In the genomic region with DNA sequence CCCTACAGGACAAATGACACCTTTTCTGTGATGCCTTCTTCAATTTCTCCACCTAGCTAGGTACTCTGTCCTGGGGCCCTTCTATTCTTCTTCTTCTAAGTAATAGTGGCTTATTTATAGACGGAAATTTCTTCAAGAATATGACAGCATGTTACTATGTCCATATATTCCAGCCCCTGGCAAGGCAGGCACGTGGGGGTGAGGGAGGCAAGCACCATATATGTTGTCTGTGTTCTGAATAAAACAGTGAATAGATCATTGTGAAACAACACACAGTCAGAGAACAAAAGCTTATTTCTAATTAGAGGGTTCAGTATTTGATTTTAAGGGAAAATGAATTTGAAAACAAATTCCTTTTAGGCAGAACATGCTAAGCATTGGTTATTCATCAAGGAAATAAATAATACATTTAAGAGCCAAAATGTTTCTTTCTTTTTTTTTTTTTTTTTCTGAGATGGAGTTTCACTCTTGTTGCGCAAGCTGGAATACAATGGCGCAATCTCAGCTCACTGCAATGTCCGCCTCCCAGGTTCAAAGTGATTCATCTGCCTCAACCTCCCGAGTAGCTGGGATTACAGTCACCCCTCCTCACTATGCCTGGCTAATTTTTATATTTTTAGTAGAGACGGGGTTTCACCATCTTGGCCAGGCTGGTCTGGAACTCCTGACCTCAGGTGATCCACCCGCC, we compare ENCODE assay signal across 1 cellular context.
A peak's percentile ranks its signal among the peaks of the same experiment; 100 is the strongest.
TF ChIP-seq lines count a peak whose summit lies in the region.

No MANE protein-coding gene starts in this region.

TF ChIP-seq in HepG2, 621 proteins besides CTCF, POLR2A, EP300 and RAD21 (continued from another document and continues in another):
- TF ChIP-seq, protein P1, sequence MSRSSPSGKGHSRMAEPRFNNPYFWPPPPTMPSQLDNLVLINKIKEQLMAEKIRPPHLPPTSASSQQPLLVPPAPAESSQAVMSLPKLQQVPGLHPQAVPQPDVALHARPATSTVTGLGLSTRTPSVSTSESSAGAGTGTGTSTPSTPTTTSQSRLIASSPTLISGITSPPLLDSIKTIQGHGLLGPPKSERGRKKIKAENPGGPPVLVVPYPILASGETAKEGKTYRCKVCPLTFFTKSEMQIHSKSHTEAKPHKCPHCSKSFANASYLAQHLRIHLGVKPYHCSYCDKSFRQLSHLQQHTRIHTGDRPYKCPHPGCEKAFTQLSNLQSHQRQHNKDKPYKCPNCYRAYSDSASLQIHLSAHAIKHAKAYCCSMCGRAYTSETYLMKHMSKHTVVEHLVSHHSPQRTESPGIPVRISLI (CRISPR knock-in tag; IDR thresholded peaks at IDR 0.05; ENCODE audit: borderline replicate concordance): peak; percentile 56; the same call in 1 of the 2 replicates
- TF ChIP-seq GATAD2A (CRISPR knock-in tag; IDR thresholded peaks at IDR 0.05): peak; percentile 41; the same call in 1 of the 2 replicates
- TF ChIP-seq ZIK1 (CRISPR knock-in tag; IDR thresholded peaks at IDR 0.05; ENCODE audit: borderline replicate concordance, low read depth): no peak
- no peak for TF ChIP-seq SNRNP70 (IDR thresholded peaks at IDR 0.05; ENCODE audit: low read depth, low read length)
- no peak for TF ChIP-seq SP140L (CRISPR knock-in tag; IDR thresholded peaks at IDR 0.05; ENCODE audit: borderline replicate concordance)
- no peak for TF ChIP-seq FOXK2 (IDR thresholded peaks at IDR 0.05)
- TF ChIP-seq KLF11 (CRISPR knock-in tag; IDR thresholded peaks at IDR 0.05): no peak
- TF ChIP-seq KAT2B (IDR thresholded peaks at IDR 0.05; ENCODE audit: borderline replicate concordance, low read depth, low read length): no peak
- TF ChIP-seq ZNF572 (CRISPR knock-in tag; IDR thresholded peaks at IDR 0.05): no peak
- no peak for TF ChIP-seq ZFP62 (CRISPR knock-in tag; IDR thresholded peaks at IDR 0.05)
- TF ChIP-seq JDP2 (CRISPR knock-in tag; IDR thresholded peaks at IDR 0.05; ENCODE audit: borderline replicate concordance): no peak
- TF ChIP-seq, protein P2, sequence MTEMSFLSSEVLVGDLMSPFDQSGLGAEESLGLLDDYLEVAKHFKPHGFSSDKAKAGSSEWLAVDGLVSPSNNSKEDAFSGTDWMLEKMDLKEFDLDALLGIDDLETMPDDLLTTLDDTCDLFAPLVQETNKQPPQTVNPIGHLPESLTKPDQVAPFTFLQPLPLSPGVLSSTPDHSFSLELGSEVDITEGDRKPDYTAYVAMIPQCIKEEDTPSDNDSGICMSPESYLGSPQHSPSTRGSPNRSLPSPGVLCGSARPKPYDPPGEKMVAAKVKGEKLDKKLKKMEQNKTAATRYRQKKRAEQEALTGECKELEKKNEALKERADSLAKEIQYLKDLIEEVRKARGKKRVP (CRISPR knock-in tag; IDR thresholded peaks at IDR 0.05): no peak
- TF ChIP-seq, protein P3, sequence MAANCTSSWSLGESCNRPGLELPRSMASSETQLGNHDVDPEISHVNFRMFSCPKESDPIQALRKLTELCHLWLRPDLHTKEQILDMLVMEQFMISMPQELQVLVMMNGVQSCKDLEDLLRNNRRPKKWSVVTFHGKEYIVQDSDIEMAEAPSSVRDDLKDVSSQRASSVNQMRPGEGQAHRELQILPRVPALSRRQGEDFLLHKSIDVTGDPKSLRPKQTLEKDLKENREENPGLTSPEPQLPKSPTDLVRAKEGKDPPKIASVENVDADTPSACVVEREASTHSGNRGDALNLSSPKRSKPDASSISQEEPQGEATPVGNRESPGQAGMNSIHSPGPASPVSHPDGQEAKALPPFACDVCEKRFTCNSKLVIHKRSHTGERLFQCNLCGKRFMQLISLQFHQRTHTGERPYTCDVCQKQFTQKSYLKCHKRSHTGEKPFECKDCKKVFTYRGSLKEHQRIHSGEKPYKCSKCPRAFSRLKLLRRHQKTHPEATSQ (CRISPR knock-in tag; IDR thresholded peaks at IDR 0.05; ENCODE audit: borderline replicate concordance): no peak
- TF ChIP-seq ZFP1 (CRISPR knock-in tag; IDR thresholded peaks at IDR 0.05): no peak
- TF ChIP-seq, protein P4, sequence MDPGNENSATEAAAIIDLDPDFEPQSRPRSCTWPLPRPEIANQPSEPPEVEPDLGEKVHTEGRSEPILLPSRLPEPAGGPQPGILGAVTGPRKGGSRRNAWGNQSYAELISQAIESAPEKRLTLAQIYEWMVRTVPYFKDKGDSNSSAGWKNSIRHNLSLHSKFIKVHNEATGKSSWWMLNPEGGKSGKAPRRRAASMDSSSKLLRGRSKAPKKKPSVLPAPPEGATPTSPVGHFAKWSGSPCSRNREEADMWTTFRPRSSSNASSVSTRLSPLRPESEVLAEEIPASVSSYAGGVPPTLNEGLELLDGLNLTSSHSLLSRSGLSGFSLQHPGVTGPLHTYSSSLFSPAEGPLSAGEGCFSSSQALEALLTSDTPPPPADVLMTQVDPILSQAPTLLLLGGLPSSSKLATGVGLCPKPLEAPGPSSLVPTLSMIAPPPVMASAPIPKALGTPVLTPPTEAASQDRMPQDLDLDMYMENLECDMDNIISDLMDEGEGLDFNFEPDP (CRISPR knock-in tag; conservative IDR thresholded peaks at IDR 0.05): no peak
- no peak for TF ChIP-seq ZNF562 (CRISPR knock-in tag; IDR thresholded peaks at IDR 0.05; ENCODE audit: borderline replicate concordance)
- TF ChIP-seq HDAC1 (CRISPR knock-in tag; IDR thresholded peaks at IDR 0.05): no peak
- TF ChIP-seq, protein P5, sequence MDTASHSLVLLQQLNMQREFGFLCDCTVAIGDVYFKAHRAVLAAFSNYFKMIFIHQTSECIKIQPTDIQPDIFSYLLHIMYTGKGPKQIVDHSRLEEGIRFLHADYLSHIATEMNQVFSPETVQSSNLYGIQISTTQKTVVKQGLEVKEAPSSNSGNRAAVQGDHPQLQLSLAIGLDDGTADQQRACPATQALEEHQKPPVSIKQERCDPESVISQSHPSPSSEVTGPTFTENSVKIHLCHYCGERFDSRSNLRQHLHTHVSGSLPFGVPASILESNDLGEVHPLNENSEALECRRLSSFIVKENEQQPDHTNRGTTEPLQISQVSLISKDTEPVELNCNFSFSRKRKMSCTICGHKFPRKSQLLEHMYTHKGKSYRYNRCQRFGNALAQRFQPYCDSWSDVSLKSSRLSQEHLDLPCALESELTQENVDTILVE (CRISPR knock-in tag; IDR thresholded peaks at IDR 0.05): no peak
- TF ChIP-seq, protein P6, sequence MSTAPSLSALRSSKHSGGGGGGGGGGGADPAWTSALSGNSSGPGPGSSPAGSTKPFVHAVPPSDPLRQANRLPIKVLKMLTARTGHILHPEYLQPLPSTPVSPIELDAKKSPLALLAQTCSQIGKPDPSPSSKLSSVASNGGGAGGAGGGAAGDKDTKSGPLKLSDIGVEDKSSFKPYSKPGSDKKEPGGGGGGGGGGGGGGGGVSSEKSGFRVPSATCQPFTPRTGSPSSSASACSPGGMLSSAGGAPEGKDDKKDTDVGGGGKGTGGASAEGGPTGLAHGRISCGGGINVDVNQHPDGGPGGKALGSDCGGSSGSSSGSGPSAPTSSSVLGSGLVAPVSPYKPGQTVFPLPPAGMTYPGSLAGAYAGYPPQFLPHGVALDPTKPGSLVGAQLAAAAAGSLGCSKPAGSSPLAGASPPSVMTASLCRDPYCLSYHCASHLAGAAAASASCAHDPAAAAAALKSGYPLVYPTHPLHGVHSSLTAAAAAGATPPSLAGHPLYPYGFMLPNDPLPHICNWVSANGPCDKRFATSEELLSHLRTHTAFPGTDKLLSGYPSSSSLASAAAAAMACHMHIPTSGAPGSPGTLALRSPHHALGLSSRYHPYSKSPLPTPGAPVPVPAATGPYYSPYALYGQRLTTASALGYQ (CRISPR knock-in tag; IDR thresholded peaks at IDR 0.05): no peak
- TF ChIP-seq, protein P7, sequence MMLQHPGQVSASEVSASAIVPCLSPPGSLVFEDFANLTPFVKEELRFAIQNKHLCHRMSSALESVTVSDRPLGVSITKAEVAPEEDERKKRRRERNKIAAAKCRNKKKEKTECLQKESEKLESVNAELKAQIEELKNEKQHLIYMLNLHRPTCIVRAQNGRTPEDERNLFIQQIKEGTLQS (CRISPR knock-in tag; IDR thresholded peaks at IDR 0.05): no peak
- no peak for TF ChIP-seq NAIF1 (CRISPR knock-in tag; IDR thresholded peaks at IDR 0.05; ENCODE audit: borderline replicate concordance)
- TF ChIP-seq, protein P8, sequence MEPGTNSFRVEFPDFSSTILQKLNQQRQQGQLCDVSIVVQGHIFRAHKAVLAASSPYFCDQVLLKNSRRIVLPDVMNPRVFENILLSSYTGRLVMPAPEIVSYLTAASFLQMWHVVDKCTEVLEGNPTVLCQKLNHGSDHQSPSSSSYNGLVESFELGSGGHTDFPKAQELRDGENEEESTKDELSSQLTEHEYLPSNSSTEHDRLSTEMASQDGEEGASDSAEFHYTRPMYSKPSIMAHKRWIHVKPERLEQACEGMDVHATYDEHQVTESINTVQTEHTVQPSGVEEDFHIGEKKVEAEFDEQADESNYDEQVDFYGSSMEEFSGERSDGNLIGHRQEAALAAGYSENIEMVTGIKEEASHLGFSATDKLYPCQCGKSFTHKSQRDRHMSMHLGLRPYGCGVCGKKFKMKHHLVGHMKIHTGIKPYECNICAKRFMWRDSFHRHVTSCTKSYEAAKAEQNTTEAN (CRISPR knock-in tag; conservative IDR thresholded peaks at IDR 0.05): no peak
- TF ChIP-seq SIX1 (CRISPR knock-in tag; IDR thresholded peaks at IDR 0.05; ENCODE audit: borderline replicate concordance): no peak
- 0 out of 2 replicates have a peak, but pooled peaks have one; percentile 21 for TF ChIP-seq POGZ (CRISPR knock-in tag; IDR thresholded peaks at IDR 0.05)
- TF ChIP-seq, protein P9, sequence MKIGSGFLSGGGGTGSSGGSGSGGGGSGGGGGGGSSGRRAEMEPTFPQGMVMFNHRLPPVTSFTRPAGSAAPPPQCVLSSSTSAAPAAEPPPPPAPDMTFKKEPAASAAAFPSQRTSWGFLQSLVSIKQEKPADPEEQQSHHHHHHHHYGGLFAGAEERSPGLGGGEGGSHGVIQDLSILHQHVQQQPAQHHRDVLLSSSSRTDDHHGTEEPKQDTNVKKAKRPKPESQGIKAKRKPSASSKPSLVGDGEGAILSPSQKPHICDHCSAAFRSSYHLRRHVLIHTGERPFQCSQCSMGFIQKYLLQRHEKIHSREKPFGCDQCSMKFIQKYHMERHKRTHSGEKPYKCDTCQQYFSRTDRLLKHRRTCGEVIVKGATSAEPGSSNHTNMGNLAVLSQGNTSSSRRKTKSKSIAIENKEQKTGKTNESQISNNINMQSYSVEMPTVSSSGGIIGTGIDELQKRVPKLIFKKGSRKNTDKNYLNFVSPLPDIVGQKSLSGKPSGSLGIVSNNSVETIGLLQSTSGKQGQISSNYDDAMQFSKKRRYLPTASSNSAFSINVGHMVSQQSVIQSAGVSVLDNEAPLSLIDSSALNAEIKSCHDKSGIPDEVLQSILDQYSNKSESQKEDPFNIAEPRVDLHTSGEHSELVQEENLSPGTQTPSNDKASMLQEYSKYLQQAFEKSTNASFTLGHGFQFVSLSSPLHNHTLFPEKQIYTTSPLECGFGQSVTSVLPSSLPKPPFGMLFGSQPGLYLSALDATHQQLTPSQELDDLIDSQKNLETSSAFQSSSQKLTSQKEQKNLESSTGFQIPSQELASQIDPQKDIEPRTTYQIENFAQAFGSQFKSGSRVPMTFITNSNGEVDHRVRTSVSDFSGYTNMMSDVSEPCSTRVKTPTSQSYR (CRISPR knock-in tag; IDR thresholded peaks at IDR 0.05; ENCODE audit: borderline replicate concordance): no peak
- no peak for TF ChIP-seq ZBTB42 (CRISPR knock-in tag; IDR thresholded peaks at IDR 0.05)
- TF ChIP-seq SP1 (IDR thresholded peaks at IDR 0.05): no peak
- no peak for TF ChIP-seq SP1 (CRISPR knock-in tag; IDR thresholded peaks at IDR 0.05)
- no peak for TF ChIP-seq XRCC5 (optimal IDR thresholded peaks at IDR 0.05; ENCODE audit: low read length)
- 0 out of 2 replicates have a peak, but pooled peaks have one; percentile 14 for TF ChIP-seq HOXA3 (CRISPR knock-in tag; IDR thresholded peaks at IDR 0.05)
- TF ChIP-seq KDM5A (IDR thresholded peaks at IDR 0.05; ENCODE audit: borderline replicate concordance, low read length): no peak
- no peak for TF ChIP-seq TRIM24 (CRISPR knock-in tag; IDR thresholded peaks at IDR 0.05)
- TF ChIP-seq ZSCAN9 (CRISPR knock-in tag; IDR thresholded peaks at IDR 0.05; ENCODE audit: borderline replicate concordance): no peak
- no peak for TF ChIP-seq THYN1 (CRISPR knock-in tag; IDR thresholded peaks at IDR 0.05; ENCODE audit: borderline replicate concordance, low read depth)
- no peak for TF ChIP-seq ZNF496 (CRISPR knock-in tag; IDR thresholded peaks at IDR 0.05; ENCODE audit: insufficient replicate concordance)
- no peak for TF ChIP-seq IKZF4 (CRISPR knock-in tag; IDR thresholded peaks at IDR 0.05; ENCODE audit: borderline replicate concordance, low read depth, not compliant biosample characterization)
- TF ChIP-seq, protein P10, sequence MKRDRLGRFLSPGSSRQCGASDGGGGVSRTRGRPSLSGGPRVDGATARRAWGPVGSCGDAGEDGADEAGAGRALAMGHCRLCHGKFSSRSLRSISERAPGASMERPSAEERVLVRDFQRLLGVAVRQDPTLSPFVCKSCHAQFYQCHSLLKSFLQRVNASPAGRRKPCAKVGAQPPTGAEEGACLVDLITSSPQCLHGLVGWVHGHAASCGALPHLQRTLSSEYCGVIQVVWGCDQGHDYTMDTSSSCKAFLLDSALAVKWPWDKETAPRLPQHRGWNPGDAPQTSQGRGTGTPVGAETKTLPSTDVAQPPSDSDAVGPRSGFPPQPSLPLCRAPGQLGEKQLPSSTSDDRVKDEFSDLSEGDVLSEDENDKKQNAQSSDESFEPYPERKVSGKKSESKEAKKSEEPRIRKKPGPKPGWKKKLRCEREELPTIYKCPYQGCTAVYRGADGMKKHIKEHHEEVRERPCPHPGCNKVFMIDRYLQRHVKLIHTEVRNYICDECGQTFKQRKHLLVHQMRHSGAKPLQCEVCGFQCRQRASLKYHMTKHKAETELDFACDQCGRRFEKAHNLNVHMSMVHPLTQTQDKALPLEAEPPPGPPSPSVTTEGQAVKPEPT (CRISPR knock-in tag; IDR thresholded peaks at IDR 0.05; ENCODE audit: low read depth): no peak
- TF ChIP-seq PAF1 (CRISPR knock-in tag; IDR thresholded peaks at IDR 0.05): no peak
- TF ChIP-seq, protein P11, sequence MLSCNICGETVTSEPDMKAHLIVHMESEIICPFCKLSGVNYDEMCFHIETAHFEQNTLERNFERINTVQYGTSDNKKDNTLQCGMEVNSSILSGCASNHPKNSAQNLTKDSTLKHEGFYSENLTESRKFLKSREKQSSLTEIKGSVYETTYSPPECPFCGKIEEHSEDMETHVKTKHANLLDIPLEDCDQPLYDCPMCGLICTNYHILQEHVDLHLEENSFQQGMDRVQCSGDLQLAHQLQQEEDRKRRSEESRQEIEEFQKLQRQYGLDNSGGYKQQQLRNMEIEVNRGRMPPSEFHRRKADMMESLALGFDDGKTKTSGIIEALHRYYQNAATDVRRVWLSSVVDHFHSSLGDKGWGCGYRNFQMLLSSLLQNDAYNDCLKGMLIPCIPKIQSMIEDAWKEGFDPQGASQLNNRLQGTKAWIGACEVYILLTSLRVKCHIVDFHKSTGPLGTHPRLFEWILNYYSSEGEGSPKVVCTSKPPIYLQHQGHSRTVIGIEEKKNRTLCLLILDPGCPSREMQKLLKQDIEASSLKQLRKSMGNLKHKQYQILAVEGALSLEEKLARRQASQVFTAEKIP (CRISPR knock-in tag; IDR thresholded peaks at IDR 0.05; ENCODE audit: borderline replicate concordance): no peak
- TF ChIP-seq, protein P12, sequence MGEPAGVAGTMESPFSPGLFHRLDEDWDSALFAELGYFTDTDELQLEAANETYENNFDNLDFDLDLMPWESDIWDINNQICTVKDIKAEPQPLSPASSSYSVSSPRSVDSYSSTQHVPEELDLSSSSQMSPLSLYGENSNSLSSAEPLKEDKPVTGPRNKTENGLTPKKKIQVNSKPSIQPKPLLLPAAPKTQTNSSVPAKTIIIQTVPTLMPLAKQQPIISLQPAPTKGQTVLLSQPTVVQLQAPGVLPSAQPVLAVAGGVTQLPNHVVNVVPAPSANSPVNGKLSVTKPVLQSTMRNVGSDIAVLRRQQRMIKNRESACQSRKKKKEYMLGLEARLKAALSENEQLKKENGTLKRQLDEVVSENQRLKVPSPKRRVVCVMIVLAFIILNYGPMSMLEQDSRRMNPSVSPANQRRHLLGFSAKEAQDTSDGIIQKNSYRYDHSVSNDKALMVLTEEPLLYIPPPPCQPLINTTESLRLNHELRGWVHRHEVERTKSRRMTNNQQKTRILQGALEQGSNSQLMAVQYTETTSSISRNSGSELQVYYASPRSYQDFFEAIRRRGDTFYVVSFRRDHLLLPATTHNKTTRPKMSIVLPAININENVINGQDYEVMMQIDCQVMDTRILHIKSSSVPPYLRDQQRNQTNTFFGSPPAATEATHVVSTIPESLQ (CRISPR knock-in tag; conservative IDR thresholded peaks at IDR 0.05): no peak
